8 cellular contexts compared by ENCODE assay signal in the genomic region with DNA sequence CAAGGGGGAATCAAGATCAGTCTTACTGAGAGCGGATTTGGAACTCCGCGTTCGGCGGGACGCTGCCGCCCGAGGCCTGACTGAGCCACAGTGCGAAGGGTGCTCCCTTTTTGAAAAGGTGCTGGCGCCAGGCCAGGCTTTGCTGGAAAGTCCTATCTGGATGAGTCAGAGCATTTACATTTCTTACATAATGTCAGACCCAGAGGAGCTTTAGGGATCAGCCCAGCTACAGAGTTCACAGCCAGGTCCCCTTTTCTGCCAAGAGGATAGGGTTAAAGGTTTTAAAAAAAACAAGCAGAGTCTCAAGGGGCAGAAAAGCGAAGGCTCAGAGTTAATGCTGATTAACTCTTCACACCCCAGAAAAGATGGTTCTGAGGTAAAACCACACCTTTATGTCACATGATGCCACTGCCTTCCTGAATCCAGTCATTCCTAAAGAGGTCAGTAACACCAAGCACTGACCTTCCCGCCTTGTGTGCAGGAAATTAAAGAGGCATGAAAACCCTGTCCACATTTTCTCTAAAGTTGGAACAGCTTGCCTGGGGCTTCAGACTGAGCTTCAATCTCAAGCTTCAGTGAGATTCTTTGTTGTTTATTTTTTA. TPM values are rescaled to one million over a fixed set of nuclear protein-coding genes. Genes with fewer than 3 reads are reported as not detected.
DNase-seq lines count a peak whose midpoint lies in the region; ATAC-seq and TF ChIP-seq lines count a peak whose summit lies in the region.

No MANE protein-coding gene starts in this region.

- no peak overlapping the region for H3K9ac ChIP-seq in KMS-11

- H3K27me3 ChIP-seq in KMS-11 (ENCODE audit: insufficient read depth, low read depth) (no peaks in the 10 kb centered on the region), ascending aorta (no peaks in the 10 kb centered on the region)

- peaks cover 2% of the 10 kb centered on the region; the same call in 1 of the 2 replicates for H4K20me1 ChIP-seq in KMS-11 (ENCODE audit: insufficient read depth)

- no peaks in the 10 kb centered on the region for H3K9me3 ChIP-seq in ascending aorta

- H3K4me3 ChIP-seq in KMS-11 (IDR thresholded peaks at IDR 0.05; ENCODE audit: insufficient read depth, low read depth, low read length): no peak overlapping the region
- peak overlapping the region; percentile 35 to 60 for H3K4me3 ChIP-seq in ascending aorta
- peak overlapping the region; percentile 31 for H3K4me3 ChIP-seq in iPS-11a (ENCODE audit: low read depth, low read length)
- peak overlapping the region; percentile 38 for H3K4me3 ChIP-seq in skeletal muscle cell (ENCODE audit: low read depth, low read length)

- H3K79me2 ChIP-seq in KMS-11 (ENCODE audit: insufficient read depth, low read depth): peaks cover 95% of the 10 kb centered on the region

- H3K4me1 ChIP-seq in KMS-11 (ENCODE audit: low read depth, poor library complexity, severe bottlenecking) (peaks cover 69% of the 10 kb centered on the region), ascending aorta (peaks cover 7 to 10% of the 10 kb centered on the region in 2 donors)

- intact Hi-C loops in ascending aorta (cut with DNase I): no loop called here

- H3K36me3 ChIP-seq in KMS-11 (ENCODE audit: insufficient read depth) (no peaks in the 10 kb centered on the region), ascending aorta (no peaks in the 10 kb centered on the region)

- no peak overlapping the region for H2AFZ ChIP-seq in KMS-11 (ENCODE audit: low read depth)

- no peak overlapping the region for H3K4me2 ChIP-seq in KMS-11

- DNase-seq in D341Med (ENCODE audit: low spot score): peak; percentile 71
- peak; percentile 68 to 95 for DNase-seq in ascending aorta (ENCODE audit: low spot score in 2 of 2)
- DNase-seq in skeletal muscle cell (ENCODE audit: low read depth): no peak
- no peak for DNase-seq in germinal center (ENCODE audit: low spot score)

- no peak for TF ChIP-seq CTCF in KMS-11 (conservative IDR thresholded peaks at IDR 0.05; ENCODE audit: low read depth, low read length)
- no peak for TF ChIP-seq CTCF in ascending aorta (IDR thresholded peaks at IDR 0.05)

- ATAC-seq in GM21515 (IDR thresholded peaks at IDR 0.05; ENCODE audit: unreplicated experiment): peak; percentile 46
- ATAC-seq in SK-N-SH treated with all-trans-retinoic acid at 6 μM for 48 hours: peak; percentile 75

- H3K27ac ChIP-seq in KMS-11 (peak overlapping the region; percentile 5; the same call in 1 of the 2 replicates), ascending aorta (peak overlapping the region; percentile 66 to 81)

TF ChIP-seq in SK-N-SH treated with all-trans-retinoic acid at 6 μM for 48 hours, 23 proteins besides CTCF, POLR2A, EP300 and RAD21:
- TF ChIP-seq ZFP30 (CRISPR knock-in tag; IDR thresholded peaks at IDR 0.05): no peak
- TF ChIP-seq TCF4 (CRISPR knock-in tag; IDR thresholded peaks at IDR 0.05; ENCODE audit: borderline replicate concordance): no peak
- TF ChIP-seq BACH2 (CRISPR knock-in tag; IDR thresholded peaks at IDR 0.05; ENCODE audit: borderline replicate concordance): no peak
- TF ChIP-seq ZNF8 (CRISPR knock-in tag; IDR thresholded peaks at IDR 0.05): no peak
- no peak for TF ChIP-seq ZFP3 (CRISPR knock-in tag; IDR thresholded peaks at IDR 0.05)
- no peak for TF ChIP-seq RARB (CRISPR knock-in tag; IDR thresholded peaks at IDR 0.05)
- TF ChIP-seq ZC3H10 (CRISPR knock-in tag; IDR thresholded peaks at IDR 0.05): no peak
- no peak for TF ChIP-seq PPARA (CRISPR knock-in tag; IDR thresholded peaks at IDR 0.05; ENCODE audit: borderline replicate concordance)

RNA-seq across cellular contexts. Expression of a gene that starts 11.7 kb away (rescaled TPM):
- 14.7 TPM for total RNA-seq in ascending aorta

RNA-seq across cellular contexts. Expression of a gene that starts 22.9 kb away (rescaled TPM):
- total RNA-seq in ascending aorta: 0.53 TPM

Comparison
In these comparisons a context has a peak if more than half of its experiments do, and no peak if none do; other contexts are left out.
1. DNase-seq: peak in D341Med (single experiment) and ascending aorta (2 of 2); none in skeletal muscle cell (single experiment) and germinal center (single experiment).